Comparison of ENCODE assay signal across 17 cellular contexts in genomic region chr4:102799816-102800215, GRCh38. TPM values are rescaled to one million over a fixed set of nuclear protein-coding genes. Genes with fewer than 3 reads are reported as not detected.
DNase-seq lines count a peak whose midpoint lies in the region; ATAC-seq, FAIRE-seq and TF ChIP-seq lines count a peak whose summit lies in the region.
"Had no signal": no experiment of that assay in that cellular context is flagged by ENCODE, and none has a peak within 500 bp of the region (broad histone marks: within the 10 kb centered on the region; RNA-seq: fewer than 3 reads in every experiment).

No MANE protein-coding gene starts in this region.

- H3K36me3 ChIP-seq in subcutaneous abdominal adipose tissue (ENCODE audit: control insufficient read depth in 5 of 5, insufficient read depth in 5 of 5, low read length in 5 of 5), result peaks cover 59 to 88% (median 77%) of the 10 kb centered on the region in 5 donors
- peaks cover 82% of the 10 kb centered on the region for H3K36me3 ChIP-seq in Karpas-422 (ENCODE audit: insufficient read depth, low read length)
- H3K36me3 ChIP-seq in ascending aorta, result peaks cover 53 to 70% of the 10 kb centered on the region in 2 donors

- ATAC-seq in natural killer cell, result no peak
- ATAC-seq in natural killer cell treated with Interleukin-12 subunit alpha and Interleukin-12 subunit beta and Interleukin-15 and Interleukin-18, amount 100 ng/mL, for 72 hours, result no peak
- ATAC-seq: K562 had no signal

- peaks cover 6% of the 10 kb centered on the region; the same call in 1 of the 2 replicates for H4K20me1 ChIP-seq in Karpas-422 (ENCODE audit: insufficient read depth, low read depth, low read length)

- H3K9ac ChIP-seq in subcutaneous abdominal adipose tissue (ENCODE audit: low read length in 5 of 5), result no peak overlapping the region
- H3K9ac ChIP-seq in Karpas-422 (ENCODE audit: low read length), result no peak overlapping the region

- no peak overlapping the region for H3K4me3 ChIP-seq in astrocyte of the spinal cord (ENCODE audit: low read depth, low read length)
- H3K4me3 ChIP-seq in subcutaneous abdominal adipose tissue (ENCODE audit: low read depth in 1 of 5, low read length in 5 of 5), result no peak overlapping the region
- H3K4me3 ChIP-seq in Karpas-422 (ENCODE audit: low read length), result no peak overlapping the region
- no peak overlapping the region for H3K4me3 ChIP-seq in ascending aorta
- H3K4me3 ChIP-seq: K562 had no signal

- H3K9me3 Mint-ChIP-seq in natural killer cell, result no peaks in the 10 kb centered on the region
- H3K9me3 Mint-ChIP-seq in natural killer cell treated with Interleukin-12 subunit alpha and Interleukin-12 subunit beta and Interleukin-15 and Interleukin-18, amount 100 ng/mL, for 72 hours, result no peaks in the 10 kb centered on the region
- H3K9me3 Mint-ChIP-seq: CD4-positive, alpha-beta T cell had no signal

- H3K9me2 ChIP-seq in Karpas-422 (replicated peaks; ENCODE audit: insufficient read depth, low read length), result no peaks in the 10 kb centered on the region

- H3K27me3 ChIP-seq in subcutaneous abdominal adipose tissue (ENCODE audit: control insufficient read depth in 5 of 5, insufficient read depth in 4 of 5, low read length in 5 of 5) (no peaks in the 10 kb centered on the region), Karpas-422 (ENCODE audit: low read length) (no peaks in the 10 kb centered on the region), ascending aorta (no peaks in the 10 kb centered on the region)

- no peak overlapping the region for H2AFZ ChIP-seq in Karpas-422 (ENCODE audit: low read length)

- H3K4me1 Mint-ChIP-seq in natural killer cell, result peaks cover 34 to 35% of the 10 kb centered on the region in 2 donors
- peaks cover 25 to 33% of the 10 kb centered on the region in 2 donors for H3K4me1 Mint-ChIP-seq in natural killer cell treated with Interleukin-12 subunit alpha and Interleukin-12 subunit beta and Interleukin-15 and Interleukin-18, amount 100 ng/mL, for 72 hours (ENCODE audit: low read depth in 2 of 2)

- intact Hi-C loops in natural killer cell (cut with micrococcal nuclease) (no loop called here), ascending aorta (cut with DNase I) (no loop called here)

- H3K4me1 ChIP-seq in subcutaneous abdominal adipose tissue (ENCODE audit: control insufficient read depth in 5 of 5, insufficient read depth in 5 of 5, low read length in 5 of 5) (peaks cover 0 to 4% (median 0%) of the 10 kb centered on the region in 5 donors), Karpas-422 (ENCODE audit: low read length) (no peaks in the 10 kb centered on the region; the same call in 1 of the 2 replicates), ascending aorta (peaks cover 0 to 4% of the 10 kb centered on the region in 2 donors)

- in situ Hi-C loops in astrocyte of the spinal cord (cut with HindIII; ENCODE audit: low sequenced_read_pairs), result no loop called here

- H3K27ac ChIP-seq in subcutaneous abdominal adipose tissue (ENCODE audit: low read depth, low read length) (peak overlapping the region; percentile 56), Karpas-422 (ENCODE audit: low read length) (no peak overlapping the region), ascending aorta (no peak overlapping the region)

- peaks cover 40% of the 10 kb centered on the region for H3K79me2 ChIP-seq in Karpas-422 (ENCODE audit: low read length)

- peak overlapping the region; percentile 67 to 70 for H3K27ac Mint-ChIP-seq in natural killer cell
- H3K27ac Mint-ChIP-seq in natural killer cell treated with Interleukin-12 subunit alpha and Interleukin-12 subunit beta and Interleukin-15 and Interleukin-18, amount 100 ng/mL, for 72 hours, result no peak overlapping the region

- TF ChIP-seq CTCF in natural killer cell (IDR thresholded peaks at IDR 0.05) (no peak), astrocyte of the spinal cord (IDR thresholded peaks at IDR 0.05; ENCODE audit: low read depth, low read length) (no peak), ascending aorta (IDR thresholded peaks at IDR 0.05) (no peak)

- H3K4me2 ChIP-seq in Karpas-422 (ENCODE audit: low read depth, low read length, poor library complexity, severe bottlenecking), result no peak overlapping the region

- peak; percentile 73 for FAIRE-seq in islet of Langerhans (lab: Jason Lieb, UNC)
- FAIRE-seq: K562, RCC 7860 had no signal

- peaks cover 15% of the 10 kb centered on the region for H3K36me3 Mint-ChIP-seq in natural killer cell
- H3K36me3 Mint-ChIP-seq in natural killer cell treated with Interleukin-12 subunit alpha and Interleukin-12 subunit beta and Interleukin-15 and Interleukin-18, amount 100 ng/mL, for 72 hours, result peaks cover 43% of the 10 kb centered on the region

- no peak overlapping the region for H3K4me3 Mint-ChIP-seq in natural killer cell
- no peak overlapping the region for H3K4me3 Mint-ChIP-seq in natural killer cell treated with Interleukin-12 subunit alpha and Interleukin-12 subunit beta and Interleukin-15 and Interleukin-18, amount 100 ng/mL, for 72 hours
- H3K4me3 Mint-ChIP-seq: CD4-positive, alpha-beta T cell had no signal

- DNase-seq in natural killer cell (no peak), astrocyte of the spinal cord (ENCODE audit: low read depth, low spot score) (peak; percentile 44), SIG-M5 (lab: John Stamatoyannopoulos, UW) (no peak), Karpas-422 (no peak), ascending aorta (ENCODE audit: low spot score in 2 of 2) (no peak)
- DNase-seq in natural killer cell treated with Interleukin-12 subunit alpha and Interleukin-12 subunit beta and Interleukin-15 and Interleukin-18, amount 100 ng/mL, for 72 hours (ENCODE audit: low spot score), result no peak
- DNase-seq: AML-193; CD4-positive, alpha-beta T cell; GOT3; NCI-H1092; NCI-H2171; NCI-H446 treated with DMSO at 0.1 percent for 48 hours; SHP77 treated with DMSO at 0.1 percent for 48 hours had no signal

- H3K9me3 ChIP-seq in subcutaneous abdominal adipose tissue (ENCODE audit: control insufficient read depth in 5 of 5, low read length in 5 of 5) (no peaks in the 10 kb centered on the region), Karpas-422 (ENCODE audit: low read length) (no peaks in the 10 kb centered on the region), ascending aorta (no peaks in the 10 kb centered on the region)

- H3K27me3 Mint-ChIP-seq in natural killer cell (ENCODE audit: low read depth in 2 of 2), result no peaks in the 10 kb centered on the region
- no peaks in the 10 kb centered on the region for H3K27me3 Mint-ChIP-seq in natural killer cell treated with Interleukin-12 subunit alpha and Interleukin-12 subunit beta and Interleukin-15 and Interleukin-18, amount 100 ng/mL, for 72 hours
- H3K27me3 Mint-ChIP-seq: CD4-positive, alpha-beta T cell had no signal

RNA-seq across cellular contexts. Expression of gene UBE2D3, which starts 27.5 kb away (rescaled TPM):
- total RNA-seq in natural killer cell, result 100 to 1,000 TPM; 527 to 624 (median 529) TPM
- 100 to 1,000 TPM; 400 to 403 TPM for total RNA-seq in natural killer cell treated with Interleukin-12 subunit alpha and Interleukin-12 subunit beta and Interleukin-15 and Interleukin-18, amount 100 ng/mL, for 72 hours
- total RNA-seq in Karpas-422 (2014; rRNA removed; shearing (Covaris generic); ENCODE audit: low replicate concordance), result 538 and 600 TPM in 2 replicates
- total RNA-seq in ascending aorta, result 379 TPM

RNA-seq across cellular contexts. Expression of gene MANBA, which starts 39.0 kb away (rescaled TPM):
- total RNA-seq in natural killer cell (10 to 100 TPM; 38.1 to 43.2 (median 40.8) TPM), ascending aorta (9.7 TPM)
- total RNA-seq in natural killer cell treated with Interleukin-12 subunit alpha and Interleukin-12 subunit beta and Interleukin-15 and Interleukin-18, amount 100 ng/mL, for 72 hours, result 10 to 100 TPM; 14.7 to 15.5 TPM
- total RNA-seq in Karpas-422 (2014; rRNA removed; shearing (Covaris generic); ENCODE audit: low replicate concordance), result 57.2 and 91.6 TPM in 2 replicates

Comparison
In these comparisons a context has a peak if more than half of its experiments do, and no peak if none do; other contexts are left out.
1. H3K27ac Mint-ChIP-seq: peak in natural killer cell (2 of 2); none in natural killer cell treated with Interleukin-12 subunit alpha and Interleukin-12 subunit beta and Interleukin-15 and Interleukin-18, amount 100 ng/mL, for 72 hours (0 of 2).